ENCODE assay signal across 8 cellular contexts in genomic region chr15:66603301-66604179, GRCh38.
DNase-seq lines count a peak whose midpoint lies in the region; ATAC-seq and TF ChIP-seq lines count a peak whose summit lies in the region.

No MANE protein-coding gene starts in this region.

- no peak overlapping the region for H3K4me3 ChIP-seq in GM12864 (ENCODE audit: low read depth, low read length)

- no peak overlapping the region for H3K27ac ChIP-seq in VCaP

- in situ Hi-C loops in T47D (cut with HindIII; ENCODE audit: low pct_unique_long_range_greater_than_20kb, low sequenced_read_pairs), result no loop called here

- TF ChIP-seq CTCF in GM12864 (IDR thresholded peaks at IDR 0.05; ENCODE audit: low read depth, low read length, missing control alignments) (peak; percentile 88), VCaP (conservative IDR thresholded peaks at IDR 0.05) (peak; percentile 90)

- ATAC-seq in HG02610 (IDR thresholded peaks at IDR 0.05; ENCODE audit: unreplicated experiment) (no peak), HG03565 (IDR thresholded peaks at IDR 0.05; ENCODE audit: unreplicated experiment) (no peak)

- DNase-seq in GM12864 (ENCODE audit: low read depth) (peak; percentile 19), NAMALWA (ENCODE audit: low spot score) (peak; percentile 78), T47D (ENCODE audit: low read depth in 1 of 2, low spot score in 1 of 2) (peak; percentile 46 to 62), kidney glomerular epithelial cell (lab: John Stamatoyannopoulos, UW) (peak; percentile 25)
- DNase-seq in stimulated activated CD4-positive, alpha-beta T cell treated with anti-CD3 and anti-CD28 coated beads, TNF-alpha, amount 100 ng/mL, for 24 hours (ENCODE audit: low read depth in 3 of 3), result peak; percentile 28 to 62 (median 38)

Comparison
In these comparisons a context has a peak if more than half of its experiments do, and no peak if none do; other contexts are left out.
1. DNase-seq: peak in every context shown above with its lines; median percentile 78 in NAMALWA; 54 in T47D; 38 in stimulated activated CD4-positive, alpha-beta T cell treated with anti-CD3 and anti-CD28 coated beads, TNF-alpha, amount 100 ng/mL, for 24 hours; 25 in kidney glomerular epithelial cell; 19 in GM12864.